1 cellular context compared by ENCODE assay signal in the genomic region with DNA sequence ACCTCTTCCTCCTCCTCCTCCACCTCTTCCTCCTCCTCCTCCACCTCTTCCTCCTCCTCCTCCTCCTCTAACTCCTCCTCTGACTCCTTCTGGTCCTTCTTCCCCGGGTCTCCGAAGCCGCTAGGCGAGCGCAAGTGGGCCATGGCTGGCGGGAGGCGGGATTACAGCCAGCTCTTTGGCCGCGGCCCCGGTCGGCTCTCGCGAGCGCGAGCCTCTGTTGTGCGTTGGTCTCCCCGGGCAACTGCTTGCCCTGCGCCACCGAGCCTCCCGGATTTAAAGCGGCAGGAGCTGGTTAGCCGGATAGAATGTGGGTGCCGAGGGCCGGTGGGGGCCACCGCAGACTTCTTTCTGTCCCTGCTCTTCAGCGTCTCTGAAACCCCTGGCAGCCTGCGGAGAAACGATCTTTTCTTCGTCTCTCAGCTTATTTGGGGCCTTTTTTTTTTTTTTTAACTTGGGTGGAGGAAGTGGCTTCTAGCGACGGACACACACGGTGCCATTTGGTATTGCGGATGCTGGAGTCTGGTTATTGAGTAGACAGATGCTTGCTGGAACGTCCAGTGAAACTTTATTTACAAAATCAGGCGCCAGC.
TF ChIP-seq lines count a peak whose summit lies in the region.

A gene (minus strand): TSS at position 165 of the 589 bp plus-strand sequence. CDS start 22 bp downstream, at position 143.

TF ChIP-seq in K562, 482 proteins besides CTCF, POLR2A, EP300 and RAD21 (continued from another document and continues in another):
- TF ChIP-seq ZNF384 (IDR thresholded peaks at IDR 0.05; ENCODE audit: low read depth, low read length) (peak; percentile 70; the same call in 1 of the 2 replicates), NCOR1 (IDR thresholded peaks at IDR 0.05) (no peak), ZBTB7A (IDR thresholded peaks at IDR 0.05; ENCODE audit: borderline replicate concordance, control insufficient read depth, low read depth, low read length) (no peak), TCFL5 (CRISPR knock-in tag; conservative IDR thresholded peaks at IDR 0.05) (no peak), FOXA1 (IDR thresholded peaks at IDR 0.05; ENCODE audit: borderline replicate concordance) (no peak), HSF4 (CRISPR knock-in tag; IDR thresholded peaks at IDR 0.05; ENCODE audit: borderline replicate concordance) (no peak), GABPA (tag; conservative IDR thresholded peaks at IDR 0.05; ENCODE audit: low read depth) (0 out of 2 replicates have a peak, but pooled peaks have one; percentile 29), FOXK2 (conservative IDR thresholded peaks at IDR 0.05 in 1 of 2, IDR thresholded peaks at IDR 0.05 in 1 of 2; ENCODE audit: low read depth in 2 of 2) (0 out of 4 replicates have a peak, but pooled peaks of 1 of the 2 experiments have one; percentile 1), CEBPG (CRISPR knock-in tag; IDR thresholded peaks at IDR 0.05) (no peak), CEBPG (tag; conservative IDR thresholded peaks at IDR 0.05 in 1 of 2, IDR thresholded peaks at IDR 0.05 in 1 of 2) (no peak), NR2F6 (CRISPR knock-in tag; IDR thresholded peaks at IDR 0.05) (no peak), KAT8 (IDR thresholded peaks at IDR 0.05; ENCODE audit: low read depth) (no peak), DIDO1 (tag; IDR thresholded peaks at IDR 0.05; ENCODE audit: low read depth) (no peak), NFRKB (IDR thresholded peaks at IDR 0.05; ENCODE audit: low read depth) (no peak), ZNF589 (CRISPR knock-in tag; IDR thresholded peaks at IDR 0.05; ENCODE audit: low read depth) (no peak), BRCA1 (IDR thresholded peaks at IDR 0.05) (no peak), BRCA1 (CRISPR knock-in tag; IDR thresholded peaks at IDR 0.05) (no peak), MEIS2 (IDR thresholded peaks at IDR 0.05; ENCODE audit: partially characterized antibody) (no peak), TGIF2 (CRISPR knock-in tag; IDR thresholded peaks at IDR 0.05) (no peak), NBN (IDR thresholded peaks at IDR 0.05; ENCODE audit: low read depth) (no peak), ZBTB17 (CRISPR knock-in tag; IDR thresholded peaks at IDR 0.05) (no peak), ZFPM2 (CRISPR knock-in tag; IDR thresholded peaks at IDR 0.05) (no peak), ZNF780A (CRISPR knock-in tag; IDR thresholded peaks at IDR 0.05) (no peak), SRSF1 (IDR thresholded peaks at IDR 0.05; ENCODE audit: low read depth, low read length) (no peak), ZNF830 (CRISPR knock-in tag; IDR thresholded peaks at IDR 0.05) (no peak), ZEB2 (IDR thresholded peaks at IDR 0.05) (no peak), NR4A1 (CRISPR knock-in tag; IDR thresholded peaks at IDR 0.05) (no peak), NR4A1 (tag; IDR thresholded peaks at IDR 0.05) (no peak), MYC (IDR thresholded peaks at IDR 0.05; ENCODE audit: low read depth, low read length) (no peak), MYC (CRISPR knock-in tag; IDR thresholded peaks at IDR 0.05; ENCODE audit: borderline replicate concordance, low read depth) (no peak), KLF16 (IDR thresholded peaks at IDR 0.05) (no peak), FOXM1 (IDR thresholded peaks at IDR 0.05; ENCODE audit: low read depth) (0 out of 2 replicates have a peak, but pooled peaks have one; percentile 24), FOXM1 (CRISPR knock-in tag; IDR thresholded peaks at IDR 0.05; ENCODE audit: low read depth) (no peak), ZNF212 (CRISPR knock-in tag; IDR thresholded peaks at IDR 0.05) (no peak), BDP1 (IDR thresholded peaks at IDR 0.05; ENCODE audit: insufficient read depth, insufficient read length) (no peak), POLR2H (tag; IDR thresholded peaks at IDR 0.05; ENCODE audit: low read depth) (no peak), GABPB1 (CRISPR knock-in tag; IDR thresholded peaks at IDR 0.05) (peak; percentile 58; the same call in 1 of the 2 replicates), SRSF7 (optimal IDR thresholded peaks at IDR 0.05; ENCODE audit: low read depth, low read length) (no peak), SPI1 (IDR thresholded peaks at IDR 0.05; ENCODE audit: borderline replicate concordance, low read depth, low read length) (0 out of 2 replicates have a peak, but pooled peaks have one; percentile 14)
- TF ChIP-seq, protein P1, sequence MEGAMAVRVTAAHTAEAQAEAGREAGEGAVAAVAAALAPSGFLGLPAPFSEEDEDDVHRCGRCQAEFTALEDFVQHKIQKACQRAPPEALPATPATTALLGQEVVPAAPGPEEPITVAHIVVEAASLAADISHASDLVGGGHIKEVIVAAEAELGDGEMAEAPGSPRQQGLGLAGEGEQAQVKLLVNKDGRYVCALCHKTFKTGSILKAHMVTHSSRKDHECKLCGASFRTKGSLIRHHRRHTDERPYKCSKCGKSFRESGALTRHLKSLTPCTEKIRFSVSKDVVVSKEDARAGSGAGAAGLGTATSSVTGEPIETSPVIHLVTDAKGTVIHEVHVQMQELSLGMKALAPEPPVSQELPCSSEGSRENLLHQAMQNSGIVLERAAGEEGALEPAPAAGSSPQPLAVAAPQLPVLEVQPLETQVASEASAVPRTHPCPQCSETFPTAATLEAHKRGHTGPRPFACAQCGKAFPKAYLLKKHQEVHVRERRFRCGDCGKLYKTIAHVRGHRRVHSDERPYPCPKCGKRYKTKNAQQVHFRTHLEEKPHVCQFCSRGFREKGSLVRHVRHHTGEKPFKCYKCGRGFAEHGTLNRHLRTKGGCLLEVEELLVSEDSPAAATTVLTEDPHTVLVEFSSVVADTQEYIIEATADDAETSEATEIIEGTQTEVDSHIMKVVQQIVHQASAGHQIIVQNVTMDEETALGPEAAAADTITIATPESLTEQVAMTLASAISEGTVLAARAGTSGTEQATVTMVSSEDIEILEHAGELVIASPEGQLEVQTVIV (CRISPR knock-in tag; IDR thresholded peaks at IDR 0.05; ENCODE audit: borderline replicate concordance): no peak
- TF ChIP-seq, protein P2, sequence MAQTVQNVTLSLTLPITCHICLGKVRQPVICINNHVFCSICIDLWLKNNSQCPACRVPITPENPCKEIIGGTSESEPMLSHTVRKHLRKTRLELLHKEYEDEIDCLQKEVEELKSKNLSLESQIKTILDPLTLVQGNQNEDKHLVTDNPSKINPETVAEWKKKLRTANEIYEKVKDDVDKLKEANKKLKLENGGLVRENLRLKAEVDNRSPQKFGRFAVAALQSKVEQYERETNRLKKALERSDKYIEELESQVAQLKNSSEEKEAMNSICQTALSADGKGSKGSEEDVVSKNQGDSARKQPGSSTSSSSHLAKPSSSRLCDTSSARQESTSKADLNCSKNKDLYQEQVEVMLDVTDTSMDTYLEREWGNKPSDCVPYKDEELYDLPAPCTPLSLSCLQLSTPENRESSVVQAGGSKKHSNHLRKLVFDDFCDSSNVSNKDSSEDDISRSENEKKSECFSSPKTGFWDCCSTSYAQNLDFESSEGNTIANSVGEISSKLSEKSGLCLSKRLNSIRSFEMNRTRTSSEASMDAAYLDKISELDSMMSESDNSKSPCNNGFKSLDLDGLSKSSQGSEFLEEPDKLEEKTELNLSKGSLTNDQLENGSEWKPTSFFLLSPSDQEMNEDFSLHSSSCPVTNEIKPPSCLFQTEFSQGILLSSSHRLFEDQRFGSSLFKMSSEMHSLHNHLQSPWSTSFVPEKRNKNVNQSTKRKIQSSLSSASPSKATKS (CRISPR knock-in tag; IDR thresholded peaks at IDR 0.05): no peak
- TF ChIP-seq, protein P3, sequence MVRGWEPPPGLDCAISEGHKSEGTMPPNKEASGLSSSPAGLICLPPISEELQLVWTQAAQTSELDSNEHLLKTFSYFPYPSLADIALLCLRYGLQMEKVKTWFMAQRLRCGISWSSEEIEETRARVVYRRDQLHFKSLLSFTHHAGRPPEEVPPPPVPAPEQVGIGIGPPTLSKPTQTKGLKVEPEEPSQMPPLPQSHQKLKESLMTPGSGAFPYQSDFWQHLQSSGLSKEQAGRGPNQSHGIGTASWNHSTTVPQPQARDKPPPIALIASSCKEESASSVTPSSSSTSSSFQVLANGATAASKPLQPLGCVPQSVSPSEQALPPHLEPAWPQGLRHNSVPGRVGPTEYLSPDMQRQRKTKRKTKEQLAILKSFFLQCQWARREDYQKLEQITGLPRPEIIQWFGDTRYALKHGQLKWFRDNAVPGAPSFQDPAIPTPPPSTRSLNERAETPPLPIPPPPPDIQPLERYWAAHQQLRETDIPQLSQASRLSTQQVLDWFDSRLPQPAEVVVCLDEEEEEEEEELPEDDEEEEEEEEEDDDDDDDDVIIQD (CRISPR knock-in tag; IDR thresholded peaks at IDR 0.05): no peak
- TF ChIP-seq, protein P4, sequence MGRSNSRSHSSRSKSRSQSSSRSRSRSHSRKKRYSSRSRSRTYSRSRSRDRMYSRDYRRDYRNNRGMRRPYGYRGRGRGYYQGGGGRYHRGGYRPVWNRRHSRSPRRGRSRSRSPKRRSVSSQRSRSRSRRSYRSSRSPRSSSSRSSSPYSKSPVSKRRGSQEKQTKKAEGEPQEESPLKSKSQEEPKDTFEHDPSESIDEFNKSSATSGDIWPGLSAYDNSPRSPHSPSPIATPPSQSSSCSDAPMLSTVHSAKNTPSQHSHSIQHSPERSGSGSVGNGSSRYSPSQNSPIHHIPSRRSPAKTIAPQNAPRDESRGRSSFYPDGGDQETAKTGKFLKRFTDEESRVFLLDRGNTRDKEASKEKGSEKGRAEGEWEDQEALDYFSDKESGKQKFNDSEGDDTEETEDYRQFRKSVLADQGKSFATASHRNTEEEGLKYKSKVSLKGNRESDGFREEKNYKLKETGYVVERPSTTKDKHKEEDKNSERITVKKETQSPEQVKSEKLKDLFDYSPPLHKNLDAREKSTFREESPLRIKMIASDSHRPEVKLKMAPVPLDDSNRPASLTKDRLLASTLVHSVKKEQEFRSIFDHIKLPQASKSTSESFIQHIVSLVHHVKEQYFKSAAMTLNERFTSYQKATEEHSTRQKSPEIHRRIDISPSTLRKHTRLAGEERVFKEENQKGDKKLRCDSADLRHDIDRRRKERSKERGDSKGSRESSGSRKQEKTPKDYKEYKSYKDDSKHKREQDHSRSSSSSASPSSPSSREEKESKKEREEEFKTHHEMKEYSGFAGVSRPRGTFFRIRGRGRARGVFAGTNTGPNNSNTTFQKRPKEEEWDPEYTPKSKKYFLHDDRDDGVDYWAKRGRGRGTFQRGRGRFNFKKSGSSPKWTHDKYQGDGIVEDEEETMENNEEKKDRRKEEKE (IDR thresholded peaks at IDR 0.05; ENCODE audit: borderline replicate concordance in 1 of 2, control insufficient read depth in 1 of 2, low read depth in 2 of 2, low read length in 1 of 2): no peak
- TF ChIP-seq, protein P5, sequence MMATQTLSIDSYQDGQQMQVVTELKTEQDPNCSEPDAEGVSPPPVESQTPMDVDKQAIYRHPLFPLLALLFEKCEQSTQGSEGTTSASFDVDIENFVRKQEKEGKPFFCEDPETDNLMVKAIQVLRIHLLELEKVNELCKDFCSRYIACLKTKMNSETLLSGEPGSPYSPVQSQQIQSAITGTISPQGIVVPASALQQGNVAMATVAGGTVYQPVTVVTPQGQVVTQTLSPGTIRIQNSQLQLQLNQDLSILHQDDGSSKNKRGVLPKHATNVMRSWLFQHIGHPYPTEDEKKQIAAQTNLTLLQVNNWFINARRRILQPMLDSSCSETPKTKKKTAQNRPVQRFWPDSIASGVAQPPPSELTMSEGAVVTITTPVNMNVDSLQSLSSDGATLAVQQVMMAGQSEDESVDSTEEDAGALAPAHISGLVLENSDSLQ (IDR thresholded peaks at IDR 0.05): no peak
- TF ChIP-seq, protein P6, sequence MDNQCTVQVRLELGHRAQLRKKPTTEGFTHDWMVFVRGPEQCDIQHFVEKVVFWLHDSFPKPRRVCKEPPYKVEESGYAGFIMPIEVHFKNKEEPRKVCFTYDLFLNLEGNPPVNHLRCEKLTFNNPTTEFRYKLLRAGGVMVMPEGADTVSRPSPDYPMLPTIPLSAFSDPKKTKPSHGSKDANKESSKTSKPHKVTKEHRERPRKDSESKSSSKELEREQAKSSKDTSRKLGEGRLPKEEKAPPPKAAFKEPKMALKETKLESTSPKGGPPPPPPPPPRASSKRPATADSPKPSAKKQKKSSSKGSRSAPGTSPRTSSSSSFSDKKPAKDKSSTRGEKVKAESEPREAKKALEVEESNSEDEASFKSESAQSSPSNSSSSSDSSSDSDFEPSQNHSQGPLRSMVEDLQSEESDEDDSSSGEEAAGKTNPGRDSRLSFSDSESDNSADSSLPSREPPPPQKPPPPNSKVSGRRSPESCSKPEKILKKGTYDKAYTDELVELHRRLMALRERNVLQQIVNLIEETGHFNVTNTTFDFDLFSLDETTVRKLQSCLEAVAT (IDR thresholded peaks at IDR 0.05): no peak
- TF ChIP-seq, protein P7, sequence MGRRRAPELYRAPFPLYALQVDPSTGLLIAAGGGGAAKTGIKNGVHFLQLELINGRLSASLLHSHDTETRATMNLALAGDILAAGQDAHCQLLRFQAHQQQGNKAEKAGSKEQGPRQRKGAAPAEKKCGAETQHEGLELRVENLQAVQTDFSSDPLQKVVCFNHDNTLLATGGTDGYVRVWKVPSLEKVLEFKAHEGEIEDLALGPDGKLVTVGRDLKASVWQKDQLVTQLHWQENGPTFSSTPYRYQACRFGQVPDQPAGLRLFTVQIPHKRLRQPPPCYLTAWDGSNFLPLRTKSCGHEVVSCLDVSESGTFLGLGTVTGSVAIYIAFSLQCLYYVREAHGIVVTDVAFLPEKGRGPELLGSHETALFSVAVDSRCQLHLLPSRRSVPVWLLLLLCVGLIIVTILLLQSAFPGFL (CRISPR knock-in tag; IDR thresholded peaks at IDR 0.05): no peak
- TF ChIP-seq, protein P8, sequence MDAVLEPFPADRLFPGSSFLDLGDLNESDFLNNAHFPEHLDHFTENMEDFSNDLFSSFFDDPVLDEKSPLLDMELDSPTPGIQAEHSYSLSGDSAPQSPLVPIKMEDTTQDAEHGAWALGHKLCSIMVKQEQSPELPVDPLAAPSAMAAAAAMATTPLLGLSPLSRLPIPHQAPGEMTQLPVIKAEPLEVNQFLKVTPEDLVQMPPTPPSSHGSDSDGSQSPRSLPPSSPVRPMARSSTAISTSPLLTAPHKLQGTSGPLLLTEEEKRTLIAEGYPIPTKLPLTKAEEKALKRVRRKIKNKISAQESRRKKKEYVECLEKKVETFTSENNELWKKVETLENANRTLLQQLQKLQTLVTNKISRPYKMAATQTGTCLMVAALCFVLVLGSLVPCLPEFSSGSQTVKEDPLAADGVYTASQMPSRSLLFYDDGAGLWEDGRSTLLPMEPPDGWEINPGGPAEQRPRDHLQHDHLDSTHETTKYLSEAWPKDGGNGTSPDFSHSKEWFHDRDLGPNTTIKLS (IDR thresholded peaks at IDR 0.05; ENCODE audit: borderline replicate concordance, low read depth): peak; percentile 58; the same call in 1 of the 2 replicates
- TF ChIP-seq, protein P9, sequence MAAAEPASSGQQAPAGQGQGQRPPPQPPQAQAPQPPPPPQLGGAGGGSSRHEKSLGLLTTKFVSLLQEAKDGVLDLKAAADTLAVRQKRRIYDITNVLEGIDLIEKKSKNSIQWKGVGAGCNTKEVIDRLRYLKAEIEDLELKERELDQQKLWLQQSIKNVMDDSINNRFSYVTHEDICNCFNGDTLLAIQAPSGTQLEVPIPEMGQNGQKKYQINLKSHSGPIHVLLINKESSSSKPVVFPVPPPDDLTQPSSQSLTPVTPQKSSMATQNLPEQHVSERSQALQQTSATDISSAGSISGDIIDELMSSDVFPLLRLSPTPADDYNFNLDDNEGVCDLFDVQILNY (CRISPR knock-in tag; IDR thresholded peaks at IDR 0.05): no peak
